Comparison of ENCODE assay signal across 11 cellular contexts in the genomic region with DNA sequence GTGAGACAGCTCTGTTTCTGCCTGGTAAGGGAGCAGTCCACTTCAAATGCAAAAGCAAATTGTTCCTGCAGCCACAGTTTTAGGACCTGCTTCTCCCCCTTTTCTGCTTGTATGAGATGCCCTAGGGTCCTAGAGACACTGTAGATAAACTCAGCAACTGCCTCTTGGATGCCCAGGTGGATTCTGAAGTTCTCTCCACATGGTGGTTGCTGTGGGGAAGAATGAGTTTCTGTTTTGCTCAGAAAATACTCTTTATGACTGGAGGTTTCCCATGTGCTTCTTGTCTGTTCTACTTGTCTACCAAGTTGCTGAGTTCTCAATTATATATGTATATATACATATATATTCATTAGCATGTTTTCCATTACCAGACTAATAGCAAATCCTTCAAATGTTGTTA. TPM values are rescaled to one million over a fixed set of nuclear protein-coding genes. Genes with fewer than 3 reads are reported as not detected.
DNase-seq lines count a peak whose midpoint lies in the region; ATAC-seq lines count a peak whose summit lies in the region.
"Had no signal": no experiment of that assay in that cellular context is flagged by ENCODE, and none has a peak within 500 bp of the region (broad histone marks: within the 10 kb centered on the region; RNA-seq: fewer than 3 reads in every experiment).

No MANE protein-coding gene starts in this region.

- no peak overlapping the region for H3K4me3 Mint-ChIP-seq in activated CD8-positive, alpha-beta T cell treated with anti-CD3 and anti-CD28 coated beads, Interleukin-2, amount 10 ng/mL, durations not matched to agents 7 days and 5 days
- H3K4me3 Mint-ChIP-seq: activated naive CD4-positive, alpha-beta T cell treated with anti-CD3 and anti-CD28 coated beads, Interleukin-2, amount 50 U/mL, for 24 hours; effector memory CD8-positive, alpha-beta T cell had no signal

- peak; percentile 99 for ATAC-seq in GM18861 (IDR thresholded peaks at IDR 0.05; ENCODE audit: unreplicated experiment)
- peak; percentile 96 for ATAC-seq in GM21360 (IDR thresholded peaks at IDR 0.05; ENCODE audit: unreplicated experiment)
- ATAC-seq in HG03045 (IDR thresholded peaks at IDR 0.05; ENCODE audit: unreplicated experiment), result peak; percentile 92
- ATAC-seq in activated CD8-positive, alpha-beta T cell treated with anti-CD3 and anti-CD28 coated beads, Interleukin-2, amount 10 ng/mL, durations not matched to agents 7 days and 5 days, result peak; percentile 85
- ATAC-seq: effector memory CD8-positive, alpha-beta T cell had no signal

- POLR2A ChIA-PET in activated CD8-positive, alpha-beta T cell treated with anti-CD3 and anti-CD28 coated beads, Interleukin-2, amount 10 ng/mL, durations not matched to agents 7 days and 5 days (lab: Charles Lee), result interaction anchor here (0.9 to 1.6 kb wide), 3 partner anchors 20 to 30 kb away, joined by 3 to 4 read pairs (median 3); no protein-coding TSS in a partner anchor

- H3K9me3 Mint-ChIP-seq in activated CD8-positive, alpha-beta T cell treated with anti-CD3 and anti-CD28 coated beads, Interleukin-2, amount 10 ng/mL, durations not matched to agents 7 days and 5 days (ENCODE audit: insufficient read depth), result peaks cover 8% of the 10 kb centered on the region

- H3K36me3 Mint-ChIP-seq in activated CD8-positive, alpha-beta T cell treated with anti-CD3 and anti-CD28 coated beads, Interleukin-2, amount 10 ng/mL, durations not matched to agents 7 days and 5 days (ENCODE audit: low read depth), result peaks cover 18% of the 10 kb centered on the region

- CTCF ChIA-PET in activated CD8-positive, alpha-beta T cell treated with anti-CD3 and anti-CD28 coated beads, Interleukin-2, amount 10 ng/mL, durations not matched to agents 7 days and 5 days (lab: Charles Lee), result interaction anchor here (1.1 to 5.4 kb wide), 5 partner anchors 12 to 51 kb away, joined by 3 to 19 read pairs (median 5); a partner anchor contains a TSS

- peaks cover 21% of the 10 kb centered on the region for H3K4me1 Mint-ChIP-seq in activated CD8-positive, alpha-beta T cell treated with anti-CD3 and anti-CD28 coated beads, Interleukin-2, amount 10 ng/mL, durations not matched to agents 7 days and 5 days (ENCODE audit: low read depth)

- H3K27ac Mint-ChIP-seq in activated CD8-positive, alpha-beta T cell treated with anti-CD3 and anti-CD28 coated beads, Interleukin-2, amount 10 ng/mL, durations not matched to agents 7 days and 5 days, result peak overlapping the region; percentile 13
- H3K27ac Mint-ChIP-seq: activated naive CD4-positive, alpha-beta T cell treated with anti-CD3 and anti-CD28 coated beads, Interleukin-2, amount 50 U/mL, for 24 hours; effector memory CD8-positive, alpha-beta T cell had no signal

- H3K27me3 Mint-ChIP-seq in activated CD8-positive, alpha-beta T cell treated with anti-CD3 and anti-CD28 coated beads, Interleukin-2, amount 10 ng/mL, durations not matched to agents 7 days and 5 days (ENCODE audit: low read depth), result no peaks in the 10 kb centered on the region
- H3K27me3 Mint-ChIP-seq: activated naive CD4-positive, alpha-beta T cell treated with anti-CD3 and anti-CD28 coated beads, Interleukin-2, amount 50 U/mL, for 24 hours; effector memory CD8-positive, alpha-beta T cell had no signal

- peak; percentile 57 for DNase-seq in activated CD8-positive, alpha-beta T cell treated with anti-CD3 and anti-CD28 coated beads, Interleukin-2, amount 10 ng/mL, durations not matched to agents 7 days and 5 days
- DNase-seq in NAMALWA (ENCODE audit: low spot score) (no peak), NCI-H2107 treated with DMSO at 0.1 percent for 48 hours (lab: John Stamatoyannopoulos, UW; ENCODE audit: unreplicated experiment) (no peak), germinal center (ENCODE audit: low spot score) (no peak)
- DNase-seq: DMS53; effector memory CD8-positive, alpha-beta T cell; T1000 had no signal

RNA-seq across cellular contexts. Expression of a gene that starts 5.6 kb away (rescaled TPM):
- total RNA-seq in activated CD8-positive, alpha-beta T cell treated with anti-CD3 and anti-CD28 coated beads, Interleukin-2, amount 10 ng/mL, durations not matched to agents 7 days and 5 days, result under 1 TPM; 0.71 to 0.89 TPM

RNA-seq across cellular contexts. Expression of a gene that starts 50.9 kb away (rescaled TPM):
- 10 to 100 TPM; 17.3 to 22.1 TPM for total RNA-seq in activated CD8-positive, alpha-beta T cell treated with anti-CD3 and anti-CD28 coated beads, Interleukin-2, amount 10 ng/mL, durations not matched to agents 7 days and 5 days
